ENCODE assay signal across 13 cellular contexts in genomic region chr19:45150731-45151725, GRCh38. TPM values are rescaled to one million over a fixed set of nuclear protein-coding genes. Genes with fewer than 3 reads are reported as not detected.
DNase-seq lines count a peak whose midpoint lies in the region; ATAC-seq and TF ChIP-seq lines count a peak whose summit lies in the region.
"Had no signal": no experiment of that assay in that cellular context is flagged by ENCODE, and none has a peak within 500 bp of the region (broad histone marks: within the 10 kb centered on the region; RNA-seq: fewer than 3 reads in every experiment).

No MANE protein-coding gene starts in this region.

- H3K4me1 ChIP-seq in breast epithelium (peaks cover 19% of the 10 kb centered on the region in 2 donors), psoas muscle (peaks cover 20% of the 10 kb centered on the region)

- TF ChIP-seq POLR2A in breast epithelium (IDR thresholded peaks at IDR 0.05), result no peak

- no peak for TF ChIP-seq CTCF in MCF 10A (IDR thresholded peaks at IDR 0.05; ENCODE audit: unreplicated experiment)
- TF ChIP-seq CTCF in breast epithelium (IDR thresholded peaks at IDR 0.05), result no peak
- TF ChIP-seq CTCF in brain (conservative IDR thresholded peaks at IDR 0.05), result no peak
- TF ChIP-seq CTCF in psoas muscle (IDR thresholded peaks at IDR 0.05), result no peak

- H3K27me3 ChIP-seq in breast epithelium (peaks cover 2 to 8% of the 10 kb centered on the region in 2 donors), psoas muscle (ENCODE audit: insufficient read depth in 3 of 3, low read length in 2 of 3) (peaks cover 0 to 32% (median 9%) of the 10 kb centered on the region in 3 donors), H7 (ENCODE audit: control insufficient read depth, insufficient read depth, low read length) (peaks cover 9% of the 10 kb centered on the region)

- H3K36me3 Mint-ChIP-seq in MCF 10A (ENCODE audit: insufficient read depth, unreplicated experiment), result peaks cover 13% of the 10 kb centered on the region
- no peaks in the 10 kb centered on the region for H3K36me3 Mint-ChIP-seq in IgD-negative memory B cell
- H3K36me3 Mint-ChIP-seq in brain, result peaks cover 4% of the 10 kb centered on the region

- no peaks in the 10 kb centered on the region for H3K36me3 ChIP-seq in breast epithelium
- peaks cover 0 to 7% of the 10 kb centered on the region in 2 donors for H3K36me3 ChIP-seq in psoas muscle (ENCODE audit: insufficient read depth in 1 of 2, low read depth in 1 of 2)
- no peaks in the 10 kb centered on the region; the same call in none of the 2 replicates for H3K36me3 ChIP-seq in H7 (replicated peaks; ENCODE audit: control insufficient read depth, insufficient read depth, low read length)

- H3K27ac Mint-ChIP-seq in MCF 10A (ENCODE audit: low read depth, unreplicated experiment), result no peak overlapping the region
- H3K27ac Mint-ChIP-seq in IgD-negative memory B cell, result peak overlapping the region in 1 of 3 donors; percentile 71
- no peak overlapping the region for H3K27ac Mint-ChIP-seq in brain

- intact Hi-C loops in MCF 10A (cut with micrococcal nuclease) (no loop called here), breast epithelium (cut with DNase I; ENCODE audit: low total_unique reads) (no loop called here), psoas muscle (cut with DNase I) (no loop called here)

- ATAC-seq in psoas muscle, result no peak
- ATAC-seq in GM21390 (IDR thresholded peaks at IDR 0.05; ENCODE audit: unreplicated experiment), result no peak
- no peak for ATAC-seq in GM21381 (IDR thresholded peaks at IDR 0.05; ENCODE audit: unreplicated experiment)

- H3K4me3 ChIP-seq in breast epithelium, result no peak overlapping the region
- H3K4me3 ChIP-seq in psoas muscle, result peak overlapping the region; percentile 56
- no peak overlapping the region for H3K4me3 ChIP-seq in H7 (ENCODE audit: insufficient read depth, low read depth, low read length)

- POLR2A ChIA-PET in MCF 10A (lab: Yijun Ruan, JAX), result interaction anchor here (0.7 to 1.5 kb wide), 4 partner anchors 14 to 1481 kb away, joined by 3 read pairs; partner anchors contain the start of genes PLAUR and TRAPPC6A

- H3K9me3 ChIP-seq in breast epithelium (no peaks in the 10 kb centered on the region), psoas muscle (no peaks in the 10 kb centered on the region)
- H3K9me3 ChIP-seq: right atrium auricular region had no signal

- no peak overlapping the region for H3K27ac ChIP-seq in breast epithelium
- H3K27ac ChIP-seq in psoas muscle, result no peak overlapping the region
- H3K27ac ChIP-seq: HL-60, right atrium auricular region had no signal

- no peaks in the 10 kb centered on the region for H3K9me3 Mint-ChIP-seq in MCF 10A (ENCODE audit: unreplicated experiment)
- H3K9me3 Mint-ChIP-seq in IgD-negative memory B cell, result peaks cover 0 to 4% (median 0%) of the 10 kb centered on the region in 3 donors
- no peaks in the 10 kb centered on the region for H3K9me3 Mint-ChIP-seq in brain

- H3K4me1 Mint-ChIP-seq in MCF 10A (ENCODE audit: insufficient read depth, unreplicated experiment), result peaks cover 16% of the 10 kb centered on the region
- H3K4me1 Mint-ChIP-seq in IgD-negative memory B cell, result peaks cover 0 to 12% (median 11%) of the 10 kb centered on the region in 3 donors
- H3K4me1 Mint-ChIP-seq in brain, result peaks cover 14% of the 10 kb centered on the region

- H3K27me3 Mint-ChIP-seq in MCF 10A (ENCODE audit: insufficient read depth, unreplicated experiment) (no peaks in the 10 kb centered on the region), IgD-negative memory B cell (peaks cover 28% of the 10 kb centered on the region), brain (peaks cover 36% of the 10 kb centered on the region)

- DNase-seq in MCF 10A (ENCODE audit: unreplicated experiment) (peak; percentile 68), breast epithelium (ENCODE audit: low spot score in 2 of 2) (no peak), psoas muscle (no peak), H7 (no peak)
- DNase-seq: activated CD4-positive, alpha-beta T cell treated with anti-CD3 and anti-CD28 coated beads for 48 hours; BE2C; NCI-H2171 treated with DMSO at 0.1 percent for 48 hours had no signal

- WGBS in psoas muscle, 3 donors, result 65 to 72% (median 69%) methylated on average over 13 of the region's 13 CpGs

- H3K4me3 Mint-ChIP-seq in MCF 10A (ENCODE audit: unreplicated experiment) (no peak overlapping the region), IgD-negative memory B cell (peak overlapping the region; percentile 21 to 84 (median 65)), brain (peak overlapping the region in 3 of 5 experiments; percentile 28 to 53 (median 41))

- CTCF ChIA-PET in MCF 10A (lab: Yijun Ruan, JAX), result interaction anchor here (0.5 to 0.8 kb wide), 2 partner anchors 15 to 51 kb away, joined by 3 to 4 read pairs; no protein-coding TSS in a partner anchor

- BruUV-seq in MCF 10A (replicated peaks; lab: Mats Ljungman, UMichigan), result no TSS peak

RNA-seq across cellular contexts. Expression of gene NKPD1, which starts 9.8 kb away (rescaled TPM):
- total RNA-seq in MCF 10A (2022) (0.09 and 0.22 TPM in 2 replicates), breast epithelium (1 to 10 TPM in 2 of 3 donors, under 1 TPM in 1; 0.16 to 1.3 (median 1.0) TPM), psoas muscle (under 1 TPM in 3 of 4 donors, not detected in 1; 0.06 to 0.09 (median 0.08) TPM)
- polyA plus RNA-seq in IgD-negative memory B cell (not detected), brain (ENCODE audit: insufficient read depth, low read depth, low replicate concordance) (0.42 TPM), psoas muscle (under 1 TPM in 2 of 3 donors, not detected in 1; 0.08 to 0.18 TPM)
- 0.24 and 0.70 TPM in 2 replicates for total RNA-seq in H7 (2014; rRNA removed; shearing (Covaris generic))

RNA-seq across cellular contexts. Expression of gene TRAPPC6A, which starts 27.0 kb away (rescaled TPM):
- total RNA-seq in MCF 10A (2022) (14.4 and 16.1 TPM in 2 replicates), breast epithelium (10 to 100 TPM; 29.5 to 54.4 (median 34.7) TPM), psoas muscle (10 to 100 TPM; 12.3 to 42.2 (median 20.6) TPM)
- polyA plus RNA-seq in IgD-negative memory B cell (158 TPM), brain (ENCODE audit: insufficient read depth, low read depth, low replicate concordance) (69.4 TPM), psoas muscle (10 to 100 TPM; 10.8 to 14.5 (median 12.9) TPM)
- 39.3 and 47.4 TPM in 2 replicates for total RNA-seq in H7 (2014; rRNA removed; shearing (Covaris generic))

RNA-seq across cellular contexts. Expression of gene BLOC1S3, which starts 27.6 kb away (rescaled TPM):
- 14.0 and 18.1 TPM in 2 replicates for total RNA-seq in MCF 10A (2022)
- total RNA-seq in breast epithelium, result 10 to 100 TPM; 10.2 to 13.0 (median 10.6) TPM
- polyA plus RNA-seq in IgD-negative memory B cell, result 16.2 TPM
- 10.2 TPM for polyA plus RNA-seq in brain (ENCODE audit: insufficient read depth, low read depth, low replicate concordance)
- 1 to 10 TPM; 4.1 to 7.8 (median 5.1) TPM for total RNA-seq in psoas muscle
- polyA plus RNA-seq in psoas muscle, result 1 to 10 TPM; 3.3 to 6.6 (median 6.5) TPM
- total RNA-seq in H7 (2014; rRNA removed; shearing (Covaris generic)), result 3.4 and 4.3 TPM in 2 replicates

RNA-seq across cellular contexts. Expression of gene PPP1R37, which starts 58.0 kb away (rescaled TPM):
- 22.0 and 22.5 TPM in 2 replicates for total RNA-seq in MCF 10A (2022)
- 10 to 100 TPM; 18.6 to 50.8 (median 33.8) TPM for total RNA-seq in breast epithelium
- polyA plus RNA-seq in IgD-negative memory B cell, result 2.3 TPM
- polyA plus RNA-seq in brain (ENCODE audit: insufficient read depth, low read depth, low replicate concordance), result 59.2 TPM
- 10 to 100 TPM; 27.0 to 34.6 (median 29.1) TPM for total RNA-seq in psoas muscle
- polyA plus RNA-seq in psoas muscle, result 10 to 100 TPM; 25.5 to 39.5 (median 36.3) TPM
- total RNA-seq in H7 (2014; rRNA removed; shearing (Covaris generic)), result 30.0 and 32.9 TPM in 2 replicates
